ENCODE assay signal across 1 cellular context in the genomic region with DNA sequence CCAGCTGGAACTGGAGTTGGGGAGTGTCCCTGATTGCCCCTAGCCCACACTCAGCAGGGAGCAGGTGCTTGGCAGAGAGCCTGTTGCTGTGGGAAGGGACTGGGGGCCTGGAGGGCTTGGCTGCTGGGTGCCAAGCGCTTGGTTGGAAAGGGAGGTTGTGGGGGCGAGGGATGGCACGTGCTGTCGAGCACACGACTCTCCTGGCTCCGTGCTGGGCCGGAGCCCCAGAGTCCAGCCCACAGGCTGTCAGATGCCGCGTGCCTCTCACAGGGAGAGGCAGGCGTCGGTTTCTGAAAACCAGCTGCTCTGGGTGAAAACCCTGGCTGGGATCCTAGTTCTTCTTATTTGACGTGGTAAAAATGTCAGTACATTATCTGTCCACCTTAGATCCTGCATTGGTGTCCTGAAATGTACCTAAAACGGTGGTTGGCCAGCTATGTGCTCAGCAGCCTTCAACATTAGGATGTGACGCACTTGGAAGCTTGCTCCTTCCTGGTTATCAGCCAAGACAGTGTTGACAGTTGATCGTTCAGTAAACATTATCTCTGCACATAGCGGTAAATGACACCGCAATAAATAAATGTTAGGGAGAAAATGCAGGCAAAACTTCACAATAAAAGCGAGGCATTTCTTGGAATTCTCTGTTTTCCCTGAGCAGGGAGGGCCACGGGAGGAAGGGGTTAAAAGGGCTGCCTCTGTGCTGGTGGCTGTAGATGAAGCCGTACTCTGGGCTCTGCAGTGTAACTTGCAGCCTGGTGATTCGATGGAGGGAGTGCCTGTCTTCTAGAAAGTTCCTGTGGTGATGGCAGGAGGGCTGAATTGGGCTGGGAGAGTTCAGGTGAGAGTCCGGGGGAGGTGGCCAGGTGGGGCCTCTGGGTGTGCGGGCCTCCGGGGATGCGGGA.
TF ChIP-seq lines count a peak whose summit lies in the region.

No MANE protein-coding gene starts in this region.

TF ChIP-seq in IMR-90, 13 proteins besides CTCF, POLR2A, EP300 and RAD21 (continued from another document):
- TF ChIP-seq, protein P1, sequence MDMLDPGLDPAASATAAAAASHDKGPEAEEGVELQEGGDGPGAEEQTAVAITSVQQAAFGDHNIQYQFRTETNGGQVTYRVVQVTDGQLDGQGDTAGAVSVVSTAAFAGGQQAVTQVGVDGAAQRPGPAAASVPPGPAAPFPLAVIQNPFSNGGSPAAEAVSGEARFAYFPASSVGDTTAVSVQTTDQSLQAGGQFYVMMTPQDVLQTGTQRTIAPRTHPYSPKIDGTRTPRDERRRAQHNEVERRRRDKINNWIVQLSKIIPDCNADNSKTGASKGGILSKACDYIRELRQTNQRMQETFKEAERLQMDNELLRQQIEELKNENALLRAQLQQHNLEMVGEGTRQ (IDR thresholded peaks at IDR 0.05; ENCODE audit: low read depth, low read length), result no peak
- no peak for TF ChIP-seq MAFK (IDR thresholded peaks at IDR 0.05; ENCODE audit: low read depth, low read length)
- no peak for TF ChIP-seq RCOR1 (IDR thresholded peaks at IDR 0.05; ENCODE audit: insufficient replicate concordance, low read length)
- peak; percentile 64; the same call in 1 of the 2 replicates for TF ChIP-seq MXI1 (IDR thresholded peaks at IDR 0.05; ENCODE audit: borderline replicate concordance, low read depth, low read length)
- TF ChIP-seq NFE2L2 (IDR thresholded peaks at IDR 0.05; ENCODE audit: low read depth, low read length), result no peak
- TF ChIP-seq, protein P2, sequence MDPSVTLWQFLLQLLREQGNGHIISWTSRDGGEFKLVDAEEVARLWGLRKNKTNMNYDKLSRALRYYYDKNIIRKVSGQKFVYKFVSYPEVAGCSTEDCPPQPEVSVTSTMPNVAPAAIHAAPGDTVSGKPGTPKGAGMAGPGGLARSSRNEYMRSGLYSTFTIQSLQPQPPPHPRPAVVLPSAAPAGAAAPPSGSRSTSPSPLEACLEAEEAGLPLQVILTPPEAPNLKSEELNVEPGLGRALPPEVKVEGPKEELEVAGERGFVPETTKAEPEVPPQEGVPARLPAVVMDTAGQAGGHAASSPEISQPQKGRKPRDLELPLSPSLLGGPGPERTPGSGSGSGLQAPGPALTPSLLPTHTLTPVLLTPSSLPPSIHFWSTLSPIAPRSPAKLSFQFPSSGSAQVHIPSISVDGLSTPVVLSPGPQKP (IDR thresholded peaks at IDR 0.05; ENCODE audit: borderline replicate concordance, low read depth, low read length), result no peak
TF ChIP-seq in IMR-90: peak in this region for 2.
